Comparison of ENCODE assay signal across 19 cellular contexts in genomic region chr3:157692468-157692867, GRCh38.
DNase-seq lines count a peak whose midpoint lies in the region; ATAC-seq and TF ChIP-seq lines count a peak whose summit lies in the region.
"Had no signal": no experiment of that assay in that cellular context is flagged by ENCODE, and none has a peak within 500 bp of the region (broad histone marks: within the 10 kb centered on the region; RNA-seq: fewer than 3 reads in every experiment).

No MANE protein-coding gene starts in this region.

- TF ChIP-seq CTCF in upper lobe of right lung (IDR thresholded peaks at IDR 0.05) (no peak), GM20000 (IDR thresholded peaks at IDR 0.05; ENCODE audit: extremely low read depth, missing control alignments) (no peak)

- H3K9me3 ChIP-seq in upper lobe of right lung, result no peaks in the 10 kb centered on the region
- H3K9me3 ChIP-seq: neutrophil, Peyer's patch had no signal

- H3K4me3 Mint-ChIP-seq in naive B cell, result no peak overlapping the region
- H3K4me3 Mint-ChIP-seq: activated CD4-positive, alpha-beta memory T cell treated with anti-CD3 and anti-CD28 coated beads, Interleukin-2, amount 10 ng/mL, durations not matched to agents 7 days and 5 days; dendritic cell treated with granulocyte-macrophage colony-stimulating factor and Interleukin-4, amounts not matched to agents 40 ng/mL and 50 ng/mL, for 4 days had no signal

- H3K4me3 ChIP-seq in upper lobe of right lung, result no peak overlapping the region
- H3K4me3 ChIP-seq: cardiac muscle cell, Peyer's patch had no signal

- no peak for DNase-seq in naive B cell
- no peak for DNase-seq in upper lobe of right lung
- no peak for DNase-seq in NCI-H146 (lab: John Stamatoyannopoulos, UW)
- no peak for DNase-seq in GM20000 (ENCODE audit: low spot score)
- DNase-seq: activated CD4-positive, alpha-beta memory T cell treated with anti-CD3 and anti-CD28 coated beads, Interleukin-2, amount 10 ng/mL, durations not matched to agents 7 days and 5 days; activated naive CD4-positive, alpha-beta T cell; activated T-cell treated with anti-CD3 and anti-CD28 coated beads, Interleukin-2, amount 50 U/mL, for 1 hour; amniotic stem cell; DMS79 treated with DMSO at 0.1 percent for 48 hours; NCI-H1694; NCI-H82; Peyer's patch; stimulated activated CD4-positive, alpha-beta T cell treated with anti-CD3 and anti-CD28 coated beads, Interleukin-4, amount 100 ng/mL, for 4 hours had no signal

- no peaks in the 10 kb centered on the region for H3K27me3 ChIP-seq in upper lobe of right lung
- H3K27me3 ChIP-seq: cardiac muscle cell, neutrophil, Peyer's patch had no signal

- no peaks in the 10 kb centered on the region for H3K36me3 ChIP-seq in upper lobe of right lung
- H3K36me3 ChIP-seq: cardiac muscle cell, neutrophil, Peyer's patch had no signal

- no peaks in the 10 kb centered on the region for H3K27me3 Mint-ChIP-seq in naive B cell
- H3K27me3 Mint-ChIP-seq: activated CD4-positive, alpha-beta memory T cell treated with anti-CD3 and anti-CD28 coated beads, Interleukin-2, amount 10 ng/mL, durations not matched to agents 7 days and 5 days; dendritic cell treated with granulocyte-macrophage colony-stimulating factor and Interleukin-4, amounts not matched to agents 40 ng/mL and 50 ng/mL, for 4 days had no signal

- ATAC-seq in GM18868 (IDR thresholded peaks at IDR 0.05; ENCODE audit: unreplicated experiment) (peak; percentile 99), HG02678 (IDR thresholded peaks at IDR 0.05; ENCODE audit: unreplicated experiment) (peak; percentile 54), HG03442 (IDR thresholded peaks at IDR 0.05; ENCODE audit: unreplicated experiment) (peak; percentile 74), naive B cell (ENCODE audit: low read depth in 2 of 2) (peak; percentile 37 to 56), upper lobe of right lung (no peak)

- no peak overlapping the region for H3K27ac Mint-ChIP-seq in naive B cell
- H3K27ac Mint-ChIP-seq: activated CD4-positive, alpha-beta memory T cell treated with anti-CD3 and anti-CD28 coated beads, Interleukin-2, amount 10 ng/mL, durations not matched to agents 7 days and 5 days; dendritic cell treated with granulocyte-macrophage colony-stimulating factor and Interleukin-4, amounts not matched to agents 40 ng/mL and 50 ng/mL, for 4 days had no signal

- intact Hi-C loops in upper lobe of right lung (cut with DNase I), result no loop called here

- no peak overlapping the region for H3K27ac ChIP-seq in upper lobe of right lung
- H3K27ac ChIP-seq: cardiac muscle cell, neutrophil, Peyer's patch had no signal

- no peaks in the 10 kb centered on the region for H3K36me3 Mint-ChIP-seq in naive B cell

- peaks cover 6 to 14% (median 9%) of the 10 kb centered on the region in 7 donors for H3K9me3 Mint-ChIP-seq in naive B cell

- no peaks in the 10 kb centered on the region for H3K4me1 ChIP-seq in upper lobe of right lung
- H3K4me1 ChIP-seq: Peyer's patch had no signal

- H3K4me1 Mint-ChIP-seq in naive B cell, result no peaks in the 10 kb centered on the region
- H3K4me1 Mint-ChIP-seq: activated CD4-positive, alpha-beta memory T cell treated with anti-CD3 and anti-CD28 coated beads, Interleukin-2, amount 10 ng/mL, durations not matched to agents 7 days and 5 days had no signal
